In the genomic region with DNA sequence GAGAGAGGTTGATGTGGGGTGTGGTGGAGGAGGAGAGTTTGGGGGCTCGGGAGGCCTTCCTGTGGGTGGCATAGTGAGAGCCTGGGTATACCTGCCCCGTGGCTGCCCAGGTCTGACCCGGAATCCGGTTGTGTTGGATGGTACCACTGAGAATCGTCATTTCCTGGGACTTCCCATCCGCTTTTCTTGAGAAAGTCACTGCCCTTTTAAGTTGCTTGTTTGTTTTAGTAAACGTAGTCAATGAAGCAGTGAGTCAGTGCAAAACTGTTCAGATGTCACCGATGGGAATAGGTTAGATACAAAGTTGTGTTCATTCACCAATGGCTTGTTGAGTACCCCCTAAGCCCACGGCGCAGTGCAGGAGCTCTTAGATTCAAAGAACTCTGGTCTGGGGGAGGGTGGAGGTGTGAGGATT, we compare ENCODE assay signal across 13 cellular contexts.
DNase-seq lines count a peak whose midpoint lies in the region; ATAC-seq and TF ChIP-seq lines count a peak whose summit lies in the region.
"Had no signal": no experiment of that assay in that cellular context is flagged by ENCODE, and none has a peak within 500 bp of the region (broad histone marks: within the 10 kb centered on the region; RNA-seq: fewer than 3 reads in every experiment).

No MANE protein-coding gene starts in this region.

- DNase-seq in activated CD4-positive, alpha-beta T cell treated with anti-CD3 and anti-CD28 coated beads, Interleukin-2, amount 50 U/mL, for 1 hour: peak; percentile 18
- DNase-seq in stimulated activated effector memory CD8-positive, alpha-beta T cell treated with anti-CD3 and anti-CD28 coated beads, Interleukin-12 subunit alpha, Interleukin-12 subunit beta, amount 100 ng/mL, for 72 hours (ENCODE audit: low spot score in 2 of 2): peak in 1 of 2 donors; percentile 56
- DNase-seq in HK-2 (ENCODE audit: unreplicated experiment) (no peak), WERI-Rb-1 (no peak), A673 (ENCODE audit: low spot score) (no peak)
- DNase-seq: GOT3, NCI-H510A, occipital lobe, SHP77 treated with DMSO at 0.1 percent for 48 hours had no signal

- H3K36me3 ChIP-seq in HEK293 (ENCODE audit: control insufficient read depth in 2 of 2, insufficient read depth in 1 of 2, low read length in 2 of 2) (no peaks in the 10 kb centered on the region), WERI-Rb-1 (no peaks in the 10 kb centered on the region), A673 (ENCODE audit: insufficient read depth, low read length, poor library complexity, severe bottlenecking) (no peaks in the 10 kb centered on the region)
- H3K36me3 ChIP-seq: gastroesophageal sphincter had no signal

- H3K27ac ChIP-seq in HEK293 (ENCODE audit: extremely low read depth, low read depth, low read length) (no peak overlapping the region), WERI-Rb-1 (no peak overlapping the region), A673 (ENCODE audit: low read depth, low read length, poor library complexity, severe bottlenecking) (no peak overlapping the region)
- H3K27ac ChIP-seq: gastroesophageal sphincter had no signal

- BruUV-seq in A673 (replicated peaks; lab: Mats Ljungman, UMichigan): no TSS peak

- H3K27me3 Mint-ChIP-seq in dendritic cell treated with granulocyte-macrophage colony-stimulating factor and Interleukin-4, amounts not matched to agents 40 ng/mL and 50 ng/mL, for 4 days: no peaks in the 10 kb centered on the region
- H3K27me3 Mint-ChIP-seq: type B pancreatic cell had no signal

- POLR2A ChIA-PET in HEK293 (lab: Yijun Ruan, JAX): no interaction called here
- POLR2A ChIA-PET in A673 (lab: Charles Lee; ENCODE audit: low non-redundant PET): no interaction called here

- peak overlapping the region; percentile 28 for H3K27ac Mint-ChIP-seq in dendritic cell treated with granulocyte-macrophage colony-stimulating factor and Interleukin-4, amounts not matched to agents 40 ng/mL and 50 ng/mL, for 4 days
- H3K27ac Mint-ChIP-seq in stimulated activated effector memory CD8-positive, alpha-beta T cell treated with anti-CD3 and anti-CD28 coated beads, Interleukin-12 subunit alpha, Interleukin-12 subunit beta, amount 100 ng/mL, for 72 hours: peak overlapping the region; percentile 88
- H3K27ac Mint-ChIP-seq: type B pancreatic cell had no signal

- intact Hi-C loops in dendritic cell treated with granulocyte-macrophage colony-stimulating factor and Interleukin-4, amounts not matched to agents 40 ng/mL and 50 ng/mL, for 4 days (cut with micrococcal nuclease): no loop called here
- intact Hi-C loops in A673 (cut with micrococcal nuclease; ENCODE audit: unreplicated experiment): no loop called here

- peaks cover 43% of the 10 kb centered on the region for H3K4me1 Mint-ChIP-seq in dendritic cell treated with granulocyte-macrophage colony-stimulating factor and Interleukin-4, amounts not matched to agents 40 ng/mL and 50 ng/mL, for 4 days (ENCODE audit: low read depth)
- peaks cover 41% of the 10 kb centered on the region for H3K4me1 Mint-ChIP-seq in stimulated activated effector memory CD8-positive, alpha-beta T cell treated with anti-CD3 and anti-CD28 coated beads, Interleukin-12 subunit alpha, Interleukin-12 subunit beta, amount 100 ng/mL, for 72 hours

- no peaks in the 10 kb centered on the region for H3K9me3 Mint-ChIP-seq in dendritic cell treated with granulocyte-macrophage colony-stimulating factor and Interleukin-4, amounts not matched to agents 40 ng/mL and 50 ng/mL, for 4 days
- H3K9me3 Mint-ChIP-seq in stimulated activated effector memory CD8-positive, alpha-beta T cell treated with anti-CD3 and anti-CD28 coated beads, Interleukin-12 subunit alpha, Interleukin-12 subunit beta, amount 100 ng/mL, for 72 hours: no peaks in the 10 kb centered on the region

- CTCF ChIA-PET in HEK293 (lab: Yijun Ruan, JAX): interaction anchor here (1.3 kb wide), 1 partner anchor 370 kb away, joined by 3 read pairs; no protein-coding TSS in a partner anchor
- CTCF ChIA-PET in A673 (lab: Charles Lee): no interaction called here

- H3K36me3 Mint-ChIP-seq in dendritic cell treated with granulocyte-macrophage colony-stimulating factor and Interleukin-4, amounts not matched to agents 40 ng/mL and 50 ng/mL, for 4 days (ENCODE audit: low read depth): peaks cover 29% of the 10 kb centered on the region
- H3K36me3 Mint-ChIP-seq in stimulated activated effector memory CD8-positive, alpha-beta T cell treated with anti-CD3 and anti-CD28 coated beads, Interleukin-12 subunit alpha, Interleukin-12 subunit beta, amount 100 ng/mL, for 72 hours: peaks cover 6% of the 10 kb centered on the region

- ATAC-seq in stimulated activated effector memory CD8-positive, alpha-beta T cell treated with anti-CD3 and anti-CD28 coated beads, Interleukin-12 subunit alpha, Interleukin-12 subunit beta, amount 100 ng/mL, for 72 hours: peak; percentile 77
- ATAC-seq: gastroesophageal sphincter had no signal

- H3K4me3 ChIP-seq in HEK293 (ENCODE audit: low read depth, low read length) (no peak overlapping the region), WERI-Rb-1 (ENCODE audit: low read depth, low read length) (no peak overlapping the region), A673 (ENCODE audit: low read depth, low read length, poor library complexity, severe bottlenecking) (no peak overlapping the region)
- H3K4me3 ChIP-seq: gastroesophageal sphincter had no signal

- H3K9me3 ChIP-seq in HEK293 (ENCODE audit: control insufficient read depth, insufficient read depth, low read depth, low read length) (no peaks in the 10 kb centered on the region), WERI-Rb-1 (ENCODE audit: severe bottlenecking) (no peaks in the 10 kb centered on the region), A673 (ENCODE audit: low read depth, low read length, poor library complexity, severe bottlenecking) (peaks cover 13% of the 10 kb centered on the region)
- H3K9me3 ChIP-seq: gastroesophageal sphincter had no signal

- no peak overlapping the region for H3K4me3 Mint-ChIP-seq in dendritic cell treated with granulocyte-macrophage colony-stimulating factor and Interleukin-4, amounts not matched to agents 40 ng/mL and 50 ng/mL, for 4 days
- peak overlapping the region; percentile 48 for H3K4me3 Mint-ChIP-seq in stimulated activated effector memory CD8-positive, alpha-beta T cell treated with anti-CD3 and anti-CD28 coated beads, Interleukin-12 subunit alpha, Interleukin-12 subunit beta, amount 100 ng/mL, for 72 hours
- H3K4me3 Mint-ChIP-seq: type B pancreatic cell had no signal

- H3K27me3 ChIP-seq in WERI-Rb-1 (ENCODE audit: insufficient read depth, low read depth, severe bottlenecking): no peaks in the 10 kb centered on the region
- no peaks in the 10 kb centered on the region for H3K27me3 ChIP-seq in A673 (replicated peaks; ENCODE audit: insufficient read depth, low read depth, low read length, poor library complexity)
- H3K27me3 ChIP-seq: gastroesophageal sphincter had no signal

- H3K4me1 ChIP-seq in HEK293 (ENCODE audit: control insufficient read depth, insufficient read depth, low read length) (peaks cover 8% of the 10 kb centered on the region), A673 (ENCODE audit: insufficient read depth, low read length, poor library complexity, severe bottlenecking) (peaks cover 15% of the 10 kb centered on the region)

- TF ChIP-seq CTCF in HEK293 (tag by site-specific recombination; IDR thresholded peaks at IDR 0.05): no peak
- no peak for TF ChIP-seq CTCF in WERI-Rb-1 (IDR thresholded peaks at IDR 0.05; ENCODE audit: low read depth, low read length)
- TF ChIP-seq CTCF in A673 (conservative IDR thresholded peaks at IDR 0.05; ENCODE audit: low read depth, low read length): no peak

TF ChIP-seq in HEK293, 187 proteins besides CTCF, POLR2A, EP300 and RAD21 (continues in another document):
- no peak for TF ChIP-seq ZNF341 (tag by site-specific recombination; IDR thresholded peaks at IDR 0.05; ENCODE audit: low read depth)
- TF ChIP-seq, protein P1, sequence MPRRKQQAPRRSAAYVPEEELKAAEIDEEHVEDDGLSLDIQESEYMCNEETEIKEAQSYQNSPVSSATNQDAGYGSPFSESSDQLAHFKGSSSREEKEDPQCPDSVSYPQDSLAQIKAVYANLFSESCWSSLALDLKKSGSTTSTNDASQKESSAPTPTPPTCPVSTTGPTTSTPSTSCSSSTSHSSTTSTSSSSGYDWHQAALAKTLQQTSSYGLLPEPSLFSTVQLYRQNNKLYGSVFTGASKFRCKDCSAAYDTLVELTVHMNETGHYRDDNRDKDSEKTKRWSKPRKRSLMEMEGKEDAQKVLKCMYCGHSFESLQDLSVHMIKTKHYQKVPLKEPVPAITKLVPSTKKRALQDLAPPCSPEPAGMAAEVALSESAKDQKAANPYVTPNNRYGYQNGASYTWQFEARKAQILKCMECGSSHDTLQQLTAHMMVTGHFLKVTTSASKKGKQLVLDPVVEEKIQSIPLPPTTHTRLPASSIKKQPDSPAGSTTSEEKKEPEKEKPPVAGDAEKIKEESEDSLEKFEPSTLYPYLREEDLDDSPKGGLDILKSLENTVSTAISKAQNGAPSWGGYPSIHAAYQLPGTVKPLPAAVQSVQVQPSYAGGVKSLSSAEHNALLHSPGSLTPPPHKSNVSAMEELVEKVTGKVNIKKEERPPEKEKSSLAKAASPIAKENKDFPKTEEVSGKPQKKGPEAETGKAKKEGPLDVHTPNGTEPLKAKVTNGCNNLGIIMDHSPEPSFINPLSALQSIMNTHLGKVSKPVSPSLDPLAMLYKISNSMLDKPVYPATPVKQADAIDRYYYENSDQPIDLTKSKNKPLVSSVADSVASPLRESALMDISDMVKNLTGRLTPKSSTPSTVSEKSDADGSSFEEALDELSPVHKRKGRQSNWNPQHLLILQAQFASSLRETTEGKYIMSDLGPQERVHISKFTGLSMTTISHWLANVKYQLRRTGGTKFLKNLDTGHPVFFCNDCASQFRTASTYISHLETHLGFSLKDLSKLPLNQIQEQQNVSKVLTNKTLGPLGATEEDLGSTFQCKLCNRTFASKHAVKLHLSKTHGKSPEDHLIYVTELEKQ (tag by site-specific recombination; IDR thresholded peaks at IDR 0.05; ENCODE audit: borderline replicate concordance): no peak
- TF ChIP-seq, protein P2, sequence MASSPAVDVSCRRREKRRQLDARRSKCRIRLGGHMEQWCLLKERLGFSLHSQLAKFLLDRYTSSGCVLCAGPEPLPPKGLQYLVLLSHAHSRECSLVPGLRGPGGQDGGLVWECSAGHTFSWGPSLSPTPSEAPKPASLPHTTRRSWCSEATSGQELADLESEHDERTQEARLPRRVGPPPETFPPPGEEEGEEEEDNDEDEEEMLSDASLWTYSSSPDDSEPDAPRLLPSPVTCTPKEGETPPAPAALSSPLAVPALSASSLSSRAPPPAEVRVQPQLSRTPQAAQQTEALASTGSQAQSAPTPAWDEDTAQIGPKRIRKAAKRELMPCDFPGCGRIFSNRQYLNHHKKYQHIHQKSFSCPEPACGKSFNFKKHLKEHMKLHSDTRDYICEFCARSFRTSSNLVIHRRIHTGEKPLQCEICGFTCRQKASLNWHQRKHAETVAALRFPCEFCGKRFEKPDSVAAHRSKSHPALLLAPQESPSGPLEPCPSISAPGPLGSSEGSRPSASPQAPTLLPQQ (tag by site-specific recombination; IDR thresholded peaks at IDR 0.05): peak; percentile 70
